In genomic region chr21:44337941-44338895, GRCh38 we compare ENCODE assay signal across 8 cellular contexts. TPM values are rescaled to one million over a fixed set of nuclear protein-coding genes. Genes with fewer than 3 reads are reported as not detected.
A peak's percentile ranks its signal among the peaks of the same experiment; 100 is the strongest.
DNase-seq lines count a peak whose midpoint lies in the region; ATAC-seq and TF ChIP-seq lines count a peak whose summit lies in the region.

No MANE protein-coding gene starts in this region.

- intact Hi-C loops in mammary epithelial cell (cut with micrococcal nuclease): loop anchor here (10.0 kb wide), 2 partner anchors 117 to 523 kb away; partner anchors contain the start of gene LRRC3

- peaks cover 0 to 16% (median 0%) of the 10 kb centered on the region in 3 donors for H3K36me3 ChIP-seq in Peyer's patch
- no peaks in the 10 kb centered on the region for H3K36me3 ChIP-seq in mammary epithelial cell (ENCODE audit: insufficient read depth, low read length)

- H3K9ac ChIP-seq in mammary epithelial cell (ENCODE audit: insufficient read depth, low read length): no peak overlapping the region

- H3K4me1 ChIP-seq in Peyer's patch (peaks cover 0 to 14% (median 2%) of the 10 kb centered on the region in 4 donors), mammary epithelial cell (ENCODE audit: insufficient read depth, low read length) (peaks cover 13% of the 10 kb centered on the region)

- H3K79me2 ChIP-seq in mammary epithelial cell (ENCODE audit: insufficient read depth, low read length): no peaks in the 10 kb centered on the region

- TF ChIP-seq CTCF in Peyer's patch (IDR thresholded peaks at IDR 0.05) (peak in 4 of 6 experiments; percentile 10 to 56 (median 54)), mammary epithelial cell (conservative IDR thresholded peaks at IDR 0.05 in 1 of 2, IDR thresholded peaks at IDR 0.05 in 1 of 2; ENCODE audit: extremely low read depth in 1 of 2, insufficient read depth in 1 of 2, low read depth in 1 of 2, low read length in 2 of 2) (peak in 1 of 2 donors; percentile 54), retinal pigment epithelial cell (conservative IDR thresholded peaks at IDR 0.05; ENCODE audit: low read depth, low read length) (peak; percentile 59)

- H3K9me3 ChIP-seq in Peyer's patch (no peaks in the 10 kb centered on the region), mammary epithelial cell (replicated peaks; ENCODE audit: insufficient read depth, low read length) (no peaks in the 10 kb centered on the region)

- DNase-seq in COLO829 (ENCODE audit: low spot score): peak; percentile 85
- DNase-seq in HT1080 (ENCODE audit: low read depth): peak; percentile 18
- peak; percentile 33 to 80 (median 80) for DNase-seq in Peyer's patch
- DNase-seq in mammary epithelial cell: peak; percentile 54
- peak; percentile 47 for DNase-seq in retinal pigment epithelial cell (ENCODE audit: low read depth)

- in situ Hi-C loops in mammary epithelial cell (cut with MboI; ENCODE audit: low sequenced_read_pairs in 2 of 2): no loop called here

- H3K4me3 ChIP-seq in Peyer's patch: peak overlapping the region; percentile 37 to 86 (median 63)
- H3K4me3 ChIP-seq in mammary epithelial cell (replicated peaks in 1 of 3; ENCODE audit: insufficient read depth in 1 of 3, low read depth in 2 of 3, low read length in 3 of 3): peak overlapping the region; percentile 42 to 50 (median 45)
- H3K4me3 ChIP-seq in iPS-11a (ENCODE audit: low read depth, low read length): peak overlapping the region; percentile 34
- peak overlapping the region; percentile 52 for H3K4me3 ChIP-seq in retinal pigment epithelial cell (ENCODE audit: low read length)

- 7% methylated on average over 21 of the region's 47 CpGs for WGBS in mammary epithelial cell (ENCODE audit: low coverage, missing lambda C conversion rate)

- dilution Hi-C loops in mammary epithelial cell (cut with HindIII; ENCODE audit: low sequenced_read_pairs): loop anchor here (5.0 kb wide), 1 partner anchor 326 kb away; the partner anchor contains the start of gene TRAPPC10

- no peak for TF ChIP-seq POLR2A in Peyer's patch (IDR thresholded peaks at IDR 0.05)

- ATAC-seq in HG03442 (IDR thresholded peaks at IDR 0.05; ENCODE audit: unreplicated experiment): no peak
- no peak for ATAC-seq in GM18868 (IDR thresholded peaks at IDR 0.05; ENCODE audit: unreplicated experiment)

- BruUV-seq in mammary epithelial cell (replicated peaks; lab: Mats Ljungman, UMichigan): no TSS peak

- H2AFZ ChIP-seq in mammary epithelial cell (ENCODE audit: low read depth, low read length): peak overlapping the region; percentile 80

- peak overlapping the region; percentile 85 to 99 (median 97) for H3K27ac ChIP-seq in Peyer's patch
- H3K27ac ChIP-seq in mammary epithelial cell (ENCODE audit: insufficient read depth, low read depth, low read length): no peak overlapping the region

- peak overlapping the region; percentile 80 for H3K4me2 ChIP-seq in mammary epithelial cell (ENCODE audit: insufficient read depth, low read depth, low read length)

- H4K20me1 ChIP-seq in mammary epithelial cell (ENCODE audit: insufficient read depth, low read length): no peaks in the 10 kb centered on the region

- CTCF ChIA-PET in mammary epithelial cell (lab: Charles Lee; ENCODE audit: low non-redundant PET): interaction anchor here (0.6 kb wide), 2 partner anchors 40 to 90 kb away, joined by 3 to 7 read pairs; no protein-coding TSS in a partner anchor

- H3K27me3 ChIP-seq in Peyer's patch (no peaks in the 10 kb centered on the region), mammary epithelial cell (ENCODE audit: insufficient read depth, low read length) (no peaks in the 10 kb centered on the region)

RNA-seq across cellular contexts. Expression of gene CFAP410, which starts 1.0 kb away (rescaled TPM):
- 4.2 and 4.5 TPM in 2 replicates for total RNA-seq in HT1080 (2014; rRNA removed; shearing (Covaris generic))
- 4.8 and 5.3 TPM in 2 replicates for polyA plus RNA-seq in HT1080 (2015; cell fraction: cytosol; rRNA removed)
- polyA plus RNA-seq in HT1080 (2015; cell fraction: nucleus; rRNA removed): 10.1 and 12.8 TPM in 2 replicates
- 10 to 100 TPM; 20.5 to 50.6 (median 39.9) TPM for total RNA-seq in Peyer's patch
- 1 to 10 TPM; 8.3 to 9.6 TPM for total RNA-seq in mammary epithelial cell
- polyA plus RNA-seq in mammary epithelial cell: 3.4 TPM
- not detected for polyA minus RNA-seq in mammary epithelial cell

RNA-seq across cellular contexts. Expression of gene TRPM2, which starts 15.2 kb away (rescaled TPM):
- 0.40 and 1.4 TPM in 2 replicates for total RNA-seq in HT1080 (2014; rRNA removed; shearing (Covaris generic))
- polyA plus RNA-seq in HT1080 (2015; cell fraction: cytosol; rRNA removed): 1.2 and 1.3 TPM in 2 replicates
- 0.56 and 0.75 TPM in 2 replicates for polyA plus RNA-seq in HT1080 (2015; cell fraction: nucleus; rRNA removed)
- total RNA-seq in Peyer's patch: 10 to 100 TPM in 1 of 4 donors, 1 to 10 TPM in 3; 1.1 to 27.2 (median 3.3) TPM
- 10 to 100 TPM in 1 of 2 donors, 1 to 10 TPM in 1; 6.2 to 14.6 TPM for total RNA-seq in mammary epithelial cell
- 16.6 TPM for polyA plus RNA-seq in mammary epithelial cell
- 19.7 TPM for polyA minus RNA-seq in mammary epithelial cell

RNA-seq across cellular contexts. Expression of gene PFKL, which starts 38.4 kb away (rescaled TPM):
- 60.1 and 70.6 TPM in 2 replicates for total RNA-seq in HT1080 (2014; rRNA removed; shearing (Covaris generic))
- 82.7 and 86.8 TPM in 2 replicates for polyA plus RNA-seq in HT1080 (2015; cell fraction: cytosol; rRNA removed)
- polyA plus RNA-seq in HT1080 (2015; cell fraction: nucleus; rRNA removed): 146 and 159 TPM in 2 replicates
- total RNA-seq in Peyer's patch (100 to 1,000 TPM; 192 to 404 (median 274) TPM), mammary epithelial cell (100 to 1,000 TPM; 113 to 142 TPM)
- 126 TPM for polyA plus RNA-seq in mammary epithelial cell
- polyA minus RNA-seq in mammary epithelial cell: 76.0 TPM

RNA-seq across cellular contexts. Expression of gene AIRE, which starts 52.5 kb away (rescaled TPM):
- not detected in 2 replicates for total RNA-seq in HT1080 (2014; rRNA removed; shearing (Covaris generic))
- not detected in 2 replicates for polyA plus RNA-seq in HT1080 (2015; cell fraction: cytosol; rRNA removed)
- polyA plus RNA-seq in HT1080 (2015; cell fraction: nucleus; rRNA removed): 0.08 TPM in 1 of 2 replicates, not detected in the other
- total RNA-seq in Peyer's patch (1 to 10 TPM in 1 of 4 donors, not detected in 3; 1.7 TPM), mammary epithelial cell (not detected)
- not detected for polyA plus RNA-seq in mammary epithelial cell
- not detected for polyA minus RNA-seq in mammary epithelial cell

Comparison
In these comparisons a context has a peak if more than half of its experiments do, and no peak if none do; other contexts are left out.
1. DNase-seq: peak in every context shown above with its lines; median percentile 85 in COLO829; 80 in Peyer's patch; 54 in mammary epithelial cell; 47 in retinal pigment epithelial cell; 18 in HT1080.